Comparison of ENCODE assay signal across 20 cellular contexts in genomic region chr13:46097663-46098062, GRCh38. TPM values are rescaled to one million over a fixed set of nuclear protein-coding genes. Genes with fewer than 3 reads are reported as not detected.
"Had no signal": no experiment of that assay in that cellular context is flagged by ENCODE, and none has a peak within 500 bp of the region (broad histone marks: within the 10 kb centered on the region; RNA-seq: fewer than 3 reads in every experiment).

No MANE protein-coding gene starts in this region.

- DNase-seq: IMR-90; Karpas-422; KG1; MM.1S; NCI-H1436; NCI-H187; NCI-H2081 treated with DMSO at 0.1 percent for 48 hours; NCI-H2171; NCI-H446 treated with DMSO at 0.1 percent for 48 hours; NCI-H526; NCI-H82; NK-92 treated with Interleukin-12 subunit alpha and Interleukin-12 subunit beta, amount 100 ng/mL, for 24 hours; OCI-M1; PC-9; Peyer's patch had no signal

- H3K9me3 ChIP-seq: Peyer's patch, SJCRH30 had no signal

- H3K4me2 ChIP-seq: PC-9 had no signal

- H3K36me3 ChIP-seq: Peyer's patch, SJCRH30 had no signal

- H3K4me1 ChIP-seq: Peyer's patch had no signal

- H3K27me3 ChIP-seq: Peyer's patch, SJCRH30 had no signal

- ATAC-seq: Right ventricle myocardium inferior, SK-N-SH treated with all-trans-retinoic acid at 6 μM for 48 hours had no signal

- H2AFZ ChIP-seq: PC-9 had no signal

- H3K27ac ChIP-seq: PC-9, Peyer's patch, SJCRH30 had no signal

- H3K4me3 ChIP-seq: PC-9, Peyer's patch, SJCRH30 had no signal

RNA-seq across cellular contexts. Expression of gene CPB2, which starts 7.2 kb away (rescaled TPM):
- total RNA-seq: HT-29, IMR-90, PC-9, Peyer's patch, Right ventricle myocardium inferior, RPMI7951, SJCRH30 had no signal
- polyA plus RNA-seq: IMR-90 had no signal
